Comparison of ENCODE assay signal across 31 cellular contexts in the genomic region with DNA sequence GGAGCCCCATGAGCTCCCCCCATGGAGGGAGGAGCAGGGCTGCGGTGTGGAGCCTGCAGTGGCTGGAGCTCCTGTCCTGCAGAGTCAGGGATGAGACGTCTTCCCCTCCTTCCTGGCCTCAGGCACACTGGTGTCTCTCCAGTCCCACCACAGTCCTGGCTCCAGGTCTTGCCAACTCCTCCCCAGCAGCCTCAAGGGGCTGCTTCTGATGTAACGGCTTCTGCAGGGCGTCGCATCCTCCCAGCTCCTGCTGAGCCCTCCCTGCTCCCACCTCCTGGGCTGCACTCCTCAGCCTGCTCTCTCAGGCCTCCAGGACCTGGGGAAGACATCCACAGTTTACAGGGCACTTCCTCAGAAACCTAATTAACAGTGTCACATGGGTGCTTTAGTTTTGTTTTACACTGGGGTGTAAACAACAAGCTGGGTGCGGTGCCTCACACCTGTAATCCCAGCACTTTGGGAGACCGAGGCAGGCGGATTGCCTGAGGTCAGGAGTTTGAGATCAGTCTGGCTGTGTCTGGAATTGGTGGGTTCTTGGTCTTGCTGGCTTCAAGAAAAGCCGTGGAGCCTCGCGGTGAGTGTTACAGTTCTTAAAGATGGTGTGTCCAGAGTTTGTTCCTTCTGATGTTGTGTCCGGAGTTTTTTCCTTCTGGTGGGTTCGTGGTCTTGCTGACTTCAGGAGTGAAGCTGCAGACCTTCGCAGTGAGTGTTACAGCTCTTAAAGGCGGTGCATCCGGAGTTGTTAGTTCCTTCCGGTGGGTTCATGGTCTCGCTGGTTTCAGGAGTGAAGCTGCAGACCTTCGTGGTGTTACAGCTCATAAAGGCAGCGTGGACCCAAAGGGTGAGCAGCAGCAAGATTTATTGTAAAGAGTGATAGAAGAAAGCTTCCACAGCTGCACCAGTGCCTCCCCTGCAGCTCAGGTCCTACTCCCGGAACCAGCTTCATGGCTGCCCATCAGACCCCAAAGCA.
DNase-seq lines count a peak whose midpoint lies in the region; ATAC-seq and TF ChIP-seq lines count a peak whose summit lies in the region.
"Had no signal": no experiment of that assay in that cellular context is flagged by ENCODE, and none has a peak within 500 bp of the region (broad histone marks: within the 10 kb centered on the region; RNA-seq: fewer than 3 reads in every experiment).

No MANE protein-coding gene starts in this region.

- H3K27me3 ChIP-seq in MM.1S (replicated peaks; ENCODE audit: insufficient read depth, low read length) (peaks cover 41% of the 10 kb centered on the region), spleen (replicated peaks in 1 of 7) (peaks cover 0 to 26% (median 0%) of the 10 kb centered on the region in 7 donors), adrenal gland (no peaks in the 10 kb centered on the region)
- H3K27me3 ChIP-seq: BLaER1, left lung, tibial nerve had no signal

- H3K4me1 ChIP-seq in MM.1S (ENCODE audit: low read length) = no peaks in the 10 kb centered on the region
- no peaks in the 10 kb centered on the region for H3K4me1 ChIP-seq in spleen
- H3K4me1 ChIP-seq in adrenal gland (replicated peaks in 1 of 2) = no peaks in the 10 kb centered on the region
- H3K4me1 ChIP-seq: BLaER1, left lung, tibial nerve had no signal

- no peaks in the 10 kb centered on the region for H3K27me3 Mint-ChIP-seq in activated CD8-positive, alpha-beta memory T cell treated with anti-CD3 and anti-CD28 coated beads, Interleukin-2, amount 10 ng/mL, durations not matched to agents 7 days and 5 days
- peaks cover 4 to 13% (median 4%) of the 10 kb centered on the region in 3 donors for H3K27me3 Mint-ChIP-seq in immature natural killer cell (ENCODE audit: low read depth in 3 of 3)

- 62 to 74% (median 68%) methylated on average over 21 of the region's 21 CpGs for WGBS in spleen, 5 donors
- WGBS in adrenal gland, 4 donors = 69 to 83% (median 71%) methylated on average over 15 to 21 of the region's 21 CpGs

- H3K9me2 ChIP-seq in MM.1S (replicated peaks; ENCODE audit: insufficient read depth, low read length) = no peaks in the 10 kb centered on the region

- intact Hi-C loops in spleen (cut with DNase I; ENCODE audit: low total_unique reads) (no loop called here), adrenal gland (cut with DNase I) (no loop called here)

- H3K9me3 ChIP-seq in MM.1S (replicated peaks; ENCODE audit: insufficient read depth, low read length) = no peaks in the 10 kb centered on the region
- peaks cover 0 to 18% (median 2%) of the 10 kb centered on the region in 8 donors for H3K9me3 ChIP-seq in spleen
- H3K9me3 ChIP-seq in adrenal gland (replicated peaks in 1 of 3) = no peaks in the 10 kb centered on the region

- no peak overlapping the region for H3K9ac ChIP-seq in MM.1S (ENCODE audit: low read length)
- H3K9ac ChIP-seq: BLaER1 had no signal

- H3K4me1 Mint-ChIP-seq in activated CD8-positive, alpha-beta memory T cell treated with anti-CD3 and anti-CD28 coated beads, Interleukin-2, amount 10 ng/mL, durations not matched to agents 7 days and 5 days = peaks cover 5% of the 10 kb centered on the region
- peaks cover 4 to 8% of the 10 kb centered on the region in 2 donors for H3K4me1 Mint-ChIP-seq in immature natural killer cell

- no peaks in the 10 kb centered on the region for H4K20me1 ChIP-seq in MM.1S (ENCODE audit: insufficient read depth, low read length)
- H4K20me1 ChIP-seq: BLaER1 had no signal

- H3K4me3 Mint-ChIP-seq in activated CD8-positive, alpha-beta memory T cell treated with anti-CD3 and anti-CD28 coated beads, Interleukin-2, amount 10 ng/mL, durations not matched to agents 7 days and 5 days = no peak overlapping the region
- H3K4me3 Mint-ChIP-seq in immature natural killer cell = peak overlapping the region; percentile 22 to 62 (median 59)
- H3K4me3 Mint-ChIP-seq: activated naive CD8-positive, alpha-beta T cell; activated T-helper 1 cell treated with anti-CD3 and anti-CD28 coated beads, Interleukin-12 subunit alpha, Interleukin-12 subunit beta, Interleukin-2, Interleukin-4 antibody, amounts not matched to agents 30 ng/mL and 10 ng/mL and 1 ng/mL, durations not matched to agents 14 hours and 24 hours and 36 hours had no signal

- no peaks in the 10 kb centered on the region for H3K36me3 ChIP-seq in MM.1S (replicated peaks; ENCODE audit: insufficient read depth, low read length)
- no peaks in the 10 kb centered on the region for H3K36me3 ChIP-seq in spleen
- no peaks in the 10 kb centered on the region for H3K36me3 ChIP-seq in adrenal gland (replicated peaks in 1 of 2)
- H3K36me3 ChIP-seq: BLaER1, left lung, tibial nerve had no signal

- peaks cover 2% of the 10 kb centered on the region for H3K9me3 Mint-ChIP-seq in activated CD8-positive, alpha-beta memory T cell treated with anti-CD3 and anti-CD28 coated beads, Interleukin-2, amount 10 ng/mL, durations not matched to agents 7 days and 5 days (ENCODE audit: low read depth)
- no peaks in the 10 kb centered on the region for H3K9me3 Mint-ChIP-seq in immature natural killer cell

- TF ChIP-seq CTCF in MM.1S (IDR thresholded peaks at IDR 0.05; ENCODE audit: low read length) = no peak
- TF ChIP-seq CTCF in spleen (IDR thresholded peaks at IDR 0.05 in 8 of 11, conservative IDR thresholded peaks at IDR 0.05 in 3 of 11) = no peak
- no peak for TF ChIP-seq CTCF in adrenal gland (IDR thresholded peaks at IDR 0.05)

- no peak overlapping the region for H2AFZ ChIP-seq in MM.1S (ENCODE audit: low read length)

- ATAC-seq in activated CD8-positive, alpha-beta memory T cell treated with anti-CD3 and anti-CD28 coated beads, Interleukin-2, amount 10 ng/mL, durations not matched to agents 7 days and 5 days = no peak
- ATAC-seq in stimulated activated naive CD8-positive, alpha-beta T cell treated with anti-CD3 and anti-CD28 coated beads, Interleukin-15, Interleukin-2, amounts not matched to agents 100 U/mL and 50 U/mL, for 24 hours = no peak
- ATAC-seq: HepG2, left lung had no signal

- no peaks in the 10 kb centered on the region for H3K36me3 Mint-ChIP-seq in activated CD8-positive, alpha-beta memory T cell treated with anti-CD3 and anti-CD28 coated beads, Interleukin-2, amount 10 ng/mL, durations not matched to agents 7 days and 5 days
- no peaks in the 10 kb centered on the region for H3K36me3 Mint-ChIP-seq in immature natural killer cell
- H3K36me3 Mint-ChIP-seq: activated naive CD8-positive, alpha-beta T cell had no signal

- H3F3A ChIP-seq in MM.1S (ENCODE audit: insufficient read depth, low read length) = no peaks in the 10 kb centered on the region

- no peak for TF ChIP-seq POLR2A in spleen (IDR thresholded peaks at IDR 0.05)
- TF ChIP-seq POLR2A in erythroblast (IDR thresholded peaks at IDR 0.05; ENCODE audit: low read length) = no peak
- TF ChIP-seq POLR2A in adrenal gland (IDR thresholded peaks at IDR 0.05) = no peak

- H3K4me2 ChIP-seq in MM.1S (ENCODE audit: low read depth, low read length) = peak overlapping the region; percentile 25; the same call in 1 of the 2 replicates
- H3K4me2 ChIP-seq: BLaER1 had no signal

- H3K27ac ChIP-seq in MM.1S (ENCODE audit: low read length) (no peak overlapping the region), spleen (no peak overlapping the region), adrenal gland (no peak overlapping the region)
- H3K27ac ChIP-seq: BLaER1, left lung, tibial nerve, VCaP had no signal

- peak overlapping the region; percentile 61 for H3K27ac Mint-ChIP-seq in activated CD8-positive, alpha-beta memory T cell treated with anti-CD3 and anti-CD28 coated beads, Interleukin-2, amount 10 ng/mL, durations not matched to agents 7 days and 5 days
- H3K27ac Mint-ChIP-seq in immature natural killer cell = peak overlapping the region in 5 of 6 donors; percentile 6 to 75 (median 41)
- H3K27ac Mint-ChIP-seq: activated naive CD8-positive, alpha-beta T cell; activated T-helper 1 cell treated with anti-CD3 and anti-CD28 coated beads, Interleukin-12 subunit alpha, Interleukin-12 subunit beta, Interleukin-2, Interleukin-4 antibody, amounts not matched to agents 30 ng/mL and 10 ng/mL and 1 ng/mL, durations not matched to agents 14 hours and 24 hours and 36 hours had no signal

- DNase-seq in activated CD8-positive, alpha-beta memory T cell treated with anti-CD3 and anti-CD28 coated beads, Interleukin-2, amount 10 ng/mL, durations not matched to agents 7 days and 5 days = no peak
- DNase-seq in activated CD8-positive, alpha-beta memory T cell treated with anti-CD3 and anti-CD28 coated beads, Interleukin-2, amount 50 U/mL, for 4 hours = no peak
- no peak for DNase-seq in MM.1S
- DNase-seq in immature natural killer cell = no peak
- DNase-seq in spleen = peak; percentile 51
- DNase-seq in erythroblast (lab: John Stamatoyannopoulos, UW) = no peak
- no peak for DNase-seq in adrenal gland
- DNase-seq in stimulated activated naive CD8-positive, alpha-beta T cell treated with anti-CD3 and anti-CD28 coated beads, Interleukin-15, Interleukin-2, amounts not matched to agents 100 U/mL and 50 U/mL, for 24 hours = no peak
- DNase-seq: ACHN; activated CD4-positive, alpha-beta T cell treated with anti-CD3 and anti-CD28 coated beads for 4 hours; central memory CD4-positive, alpha-beta T cell; DMS79 treated with DMSO at 0.1 percent for 48 hours; GF-D8; GOT3; hippocampal formation; left lung; NCI-H1105; NCI-H2029 treated with DMSO at 0.1 percent for 48 hours; NCI-H345; NCI-H774; OCI-M1; retina; small intestine; stimulated activated CD4-positive, alpha-beta T cell treated with anti-CD3 and anti-CD28 coated beads, Interleukin-1b, Interleukin-23, amount 100 ng/mL, for 48 hours; stimulated activated CD8-positive, alpha-beta memory T cell treated with anti-CD3 and anti-CD28 coated beads, Interleukin-4, amount 100 ng/mL, for 48 hours had no signal

- H3K4me3 ChIP-seq in MM.1S (ENCODE audit: low read length) (no peak overlapping the region), spleen (no peak overlapping the region), adrenal gland (no peak overlapping the region)
- H3K4me3 ChIP-seq: BLaER1, left lung, tibial nerve had no signal

- CTCF ChIA-PET in activated CD8-positive, alpha-beta memory T cell treated with anti-CD3 and anti-CD28 coated beads, Interleukin-2, amount 10 ng/mL, durations not matched to agents 7 days and 5 days (lab: Charles Lee) = interaction anchor here (2.6 kb wide), 1 partner anchor 20 kb away, joined by 9 read pairs; no protein-coding TSS in a partner anchor

- no peaks in the 10 kb centered on the region for H3K79me2 ChIP-seq in MM.1S (ENCODE audit: low read length)
